1 cellular context compared by ENCODE assay signal in the genomic region with DNA sequence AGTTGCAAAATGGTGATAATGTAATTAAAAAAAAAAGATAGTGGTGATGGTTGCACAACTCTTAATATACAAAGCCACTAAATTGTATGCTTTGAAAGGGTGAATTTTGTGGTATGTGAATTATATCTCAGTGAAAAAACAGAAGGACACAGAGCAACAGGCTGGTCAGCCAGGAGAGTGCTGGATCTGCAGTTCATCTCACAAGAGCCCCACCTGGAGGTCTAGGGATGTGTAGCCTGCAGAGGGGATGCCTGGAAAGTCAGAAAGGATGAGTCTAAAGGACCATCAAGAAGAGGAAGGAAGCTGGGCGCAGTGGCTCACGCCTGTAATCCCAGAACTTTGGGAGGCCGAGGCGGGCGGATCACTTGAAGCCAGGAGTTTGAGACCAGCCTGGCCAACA.
TF ChIP-seq lines count a peak whose summit lies in the region.

No MANE protein-coding gene starts in this region.

TF ChIP-seq in GM23338, 12 proteins besides CTCF, POLR2A, EP300 and RAD21 (continued from another document):
- TF ChIP-seq, protein P1, sequence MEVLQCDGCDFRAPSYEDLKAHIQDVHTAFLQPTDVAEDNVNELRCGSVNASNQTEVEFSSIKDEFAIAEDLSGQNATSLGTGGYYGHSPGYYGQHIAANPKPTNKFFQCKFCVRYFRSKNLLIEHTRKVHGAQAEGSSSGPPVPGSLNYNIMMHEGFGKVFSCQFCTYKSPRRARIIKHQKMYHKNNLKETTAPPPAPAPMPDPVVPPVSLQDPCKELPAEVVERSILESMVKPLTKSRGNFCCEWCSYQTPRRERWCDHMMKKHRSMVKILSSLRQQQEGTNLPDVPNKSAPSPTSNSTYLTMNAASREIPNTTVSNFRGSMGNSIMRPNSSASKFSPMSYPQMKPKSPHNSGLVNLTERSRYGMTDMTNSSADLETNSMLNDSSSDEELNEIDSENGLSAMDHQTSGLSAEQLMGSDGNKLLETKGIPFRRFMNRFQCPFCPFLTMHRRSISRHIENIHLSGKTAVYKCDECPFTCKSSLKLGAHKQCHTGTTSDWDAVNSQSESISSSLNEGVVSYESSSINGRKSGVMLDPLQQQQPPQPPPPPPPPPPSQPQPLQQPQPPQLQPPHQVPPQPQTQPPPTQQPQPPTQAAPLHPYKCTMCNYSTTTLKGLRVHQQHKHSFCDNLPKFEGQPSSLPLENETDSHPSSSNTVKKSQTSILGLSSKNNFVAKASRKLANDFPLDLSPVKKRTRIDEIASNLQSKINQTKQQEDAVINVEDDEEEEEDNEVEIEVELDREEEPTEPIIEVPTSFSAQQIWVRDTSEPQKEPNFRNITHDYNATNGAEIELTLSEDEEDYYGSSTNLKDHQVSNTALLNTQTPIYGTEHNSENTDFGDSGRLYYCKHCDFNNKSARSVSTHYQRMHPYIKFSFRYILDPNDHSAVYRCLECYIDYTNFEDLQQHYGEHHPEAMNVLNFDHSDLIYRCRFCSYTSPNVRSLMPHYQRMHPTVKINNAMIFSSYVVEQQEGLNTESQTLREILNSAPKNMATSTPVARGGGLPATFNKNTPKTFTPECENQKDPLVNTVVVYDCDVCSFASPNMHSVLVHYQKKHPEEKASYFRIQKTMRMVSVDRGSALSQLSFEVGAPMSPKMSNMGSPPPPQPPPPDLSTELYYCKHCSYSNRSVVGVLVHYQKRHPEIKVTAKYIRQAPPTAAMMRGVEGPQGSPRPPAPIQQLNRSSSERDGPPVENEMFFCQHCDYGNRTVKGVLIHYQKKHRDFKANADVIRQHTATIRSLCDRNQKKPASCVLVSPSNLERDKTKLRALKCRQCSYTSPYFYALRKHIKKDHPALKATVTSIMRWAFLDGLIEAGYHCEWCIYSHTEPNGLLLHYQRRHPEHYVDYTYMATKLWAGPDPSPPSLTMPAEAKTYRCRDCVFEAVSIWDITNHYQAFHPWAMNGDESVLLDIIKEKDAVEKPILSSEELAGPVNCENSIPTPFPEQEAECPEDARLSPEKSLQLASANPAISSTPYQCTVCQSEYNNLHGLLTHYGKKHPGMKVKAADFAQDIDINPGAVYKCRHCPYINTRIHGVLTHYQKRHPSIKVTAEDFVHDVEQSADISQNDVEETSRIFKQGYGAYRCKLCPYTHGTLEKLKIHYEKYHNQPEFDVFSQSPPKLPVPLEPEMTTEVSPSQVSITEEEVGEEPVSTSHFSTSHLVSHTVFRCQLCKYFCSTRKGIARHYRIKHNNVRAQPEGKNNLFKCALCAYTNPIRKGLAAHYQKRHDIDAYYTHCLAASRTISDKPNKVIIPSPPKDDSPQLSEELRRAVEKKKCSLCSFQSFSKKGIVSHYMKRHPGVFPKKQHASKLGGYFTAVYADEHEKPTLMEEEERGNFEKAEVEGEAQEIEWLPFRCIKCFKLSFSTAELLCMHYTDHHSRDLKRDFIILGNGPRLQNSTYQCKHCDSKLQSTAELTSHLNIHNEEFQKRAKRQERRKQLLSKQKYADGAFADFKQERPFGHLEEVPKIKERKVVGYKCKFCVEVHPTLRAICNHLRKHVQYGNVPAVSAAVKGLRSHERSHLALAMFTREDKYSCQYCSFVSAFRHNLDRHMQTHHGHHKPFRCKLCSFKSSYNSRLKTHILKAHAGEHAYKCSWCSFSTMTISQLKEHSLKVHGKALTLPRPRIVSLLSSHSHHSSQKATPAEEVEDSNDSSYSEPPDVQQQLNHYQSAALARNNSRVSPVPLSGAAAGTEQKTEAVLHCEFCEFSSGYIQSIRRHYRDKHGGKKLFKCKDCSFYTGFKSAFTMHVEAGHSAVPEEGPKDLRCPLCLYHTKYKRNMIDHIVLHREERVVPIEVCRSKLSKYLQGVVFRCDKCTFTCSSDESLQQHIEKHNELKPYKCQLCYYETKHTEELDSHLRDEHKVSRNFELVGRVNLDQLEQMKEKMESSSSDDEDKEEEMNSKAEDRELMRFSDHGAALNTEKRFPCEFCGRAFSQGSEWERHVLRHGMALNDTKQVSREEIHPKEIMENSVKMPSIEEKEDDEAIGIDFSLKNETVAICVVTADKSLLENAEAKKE (CRISPR knock-in tag; IDR thresholded peaks at IDR 0.05), result no peak
